Comparison of ENCODE assay signal across 7 cellular contexts in the genomic region with DNA sequence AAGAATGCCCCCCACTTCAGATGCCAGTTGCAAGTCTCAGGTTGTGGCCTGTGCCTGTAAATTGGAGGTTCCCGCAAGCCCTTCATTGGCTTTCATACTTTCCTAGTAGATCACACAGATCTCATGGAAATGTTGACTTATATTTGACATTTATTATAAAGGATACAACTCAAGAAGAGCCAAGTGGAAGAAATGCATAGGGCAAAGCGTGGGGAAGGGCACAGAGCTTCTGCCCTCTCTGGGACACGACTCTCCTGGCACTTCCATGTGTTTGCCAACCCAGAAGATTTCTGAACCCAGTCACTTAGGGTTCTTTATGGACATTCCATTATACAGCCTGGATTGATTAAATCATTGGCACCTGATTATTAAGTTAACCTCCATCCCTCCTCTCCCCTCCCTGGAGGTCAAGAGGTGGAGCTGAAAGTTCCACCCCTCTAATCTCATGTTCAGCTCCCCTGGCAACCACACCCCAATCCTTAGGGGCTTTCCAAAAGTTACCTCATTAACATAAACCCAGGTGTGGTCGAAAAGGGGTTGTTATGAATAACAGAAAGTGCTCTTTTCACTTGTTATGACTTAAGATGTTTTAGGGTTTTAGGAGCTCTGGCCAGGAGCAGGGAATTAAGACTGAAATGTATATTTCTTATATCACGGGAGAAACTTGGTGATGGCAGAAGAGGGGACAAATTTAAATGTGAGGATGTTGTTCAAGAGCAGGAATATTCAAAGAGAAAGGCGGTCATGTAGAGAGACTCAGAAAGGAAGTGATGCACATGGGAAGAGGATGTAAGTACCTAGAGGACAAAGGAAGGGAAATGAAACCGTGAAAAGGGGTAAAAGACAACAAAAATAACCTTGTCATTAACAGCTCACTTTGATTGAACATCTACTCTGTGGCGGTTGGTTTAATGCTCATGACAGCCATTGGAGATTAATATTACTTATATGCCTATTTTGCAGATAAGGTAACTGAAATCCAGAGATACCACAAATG. TPM values are rescaled to one million over a fixed set of nuclear protein-coding genes. Genes with fewer than 3 reads are reported as not detected.
DNase-seq lines count a peak whose midpoint lies in the region; ATAC-seq and TF ChIP-seq lines count a peak whose summit lies in the region.

No MANE protein-coding gene starts in this region.

- peak overlapping the region; percentile 71 for H3K4me2 ChIP-seq in OCI-LY7 (ENCODE audit: low read length)

- peaks cover 51% of the 10 kb centered on the region for H3K4me1 Mint-ChIP-seq in stimulated activated effector memory CD8-positive, alpha-beta T cell treated with anti-CD3 and anti-CD28 coated beads, Interleukin-12 subunit alpha, Interleukin-12 subunit beta, amount 100 ng/mL, for 72 hours

- intact Hi-C loops in OCI-LY7 (cut with micrococcal nuclease; ENCODE audit: unreplicated experiment) = loop anchor here (2.0 to 10.0 kb wide), 3 partner anchors 25 to 243 kb away; no protein-coding TSS in a partner anchor

- POLR2A ChIA-PET in OCI-LY7 (lab: Charles Lee) = interaction anchor here (0.6 to 1.6 kb wide), 5 partner anchors 23 to 707 kb away, joined by 3 to 6 read pairs (median 3); a partner anchor contains a TSS

- peaks cover 35% of the 10 kb centered on the region for H3K4me1 ChIP-seq in OCI-LY7 (ENCODE audit: insufficient read depth, low read length, poor library complexity, severe bottlenecking)

- no peaks in the 10 kb centered on the region for H3K79me2 ChIP-seq in OCI-LY7 (ENCODE audit: insufficient read depth, low read depth, low read length)

- peak overlapping the region; percentile 72 for H3K27ac ChIP-seq in OCI-LY7 (ENCODE audit: low read depth, low read length, poor library complexity, severe bottlenecking)

- CTCF ChIA-PET in OCI-LY7 (lab: Charles Lee; ENCODE audit: unreplicated experiment) = interaction anchor here (1.0 kb wide), 1 partner anchor 126 kb away, joined by 3 read pairs; no protein-coding TSS in a partner anchor

- peak overlapping the region; percentile 24 for H3K4me3 Mint-ChIP-seq in stimulated activated effector memory CD8-positive, alpha-beta T cell treated with anti-CD3 and anti-CD28 coated beads, Interleukin-12 subunit alpha, Interleukin-12 subunit beta, amount 100 ng/mL, for 72 hours

- H2AFZ ChIP-seq in OCI-LY7 (ENCODE audit: low read length) = no peak overlapping the region

- peaks cover 87% of the 10 kb centered on the region for H3K36me3 ChIP-seq in OCI-LY7 (ENCODE audit: insufficient read depth, low read length)

- H4K20me1 ChIP-seq in OCI-LY7 (ENCODE audit: insufficient read depth, low read length) = no peaks in the 10 kb centered on the region

- no TSS peak for BruUV-seq in OCI-LY7 (replicated peaks; lab: Mats Ljungman, UMichigan)

- H3K9me3 ChIP-seq in OCI-LY7 (ENCODE audit: low read length) = peaks cover 5% of the 10 kb centered on the region; the same call in 1 of the 2 replicates

- H3K9me2 ChIP-seq in OCI-LY7 (ENCODE audit: insufficient read depth, low read length) = no peaks in the 10 kb centered on the region

- DNase-seq in OCI-LY7 (ENCODE audit: low spot score) (peak; percentile 81), epidermal melanocyte (ENCODE audit: insufficient read length, low spot score) (no peak), NCI-H1436 (lab: John Stamatoyannopoulos, UW) (no peak), NCI-H1694 (lab: John Stamatoyannopoulos, UW) (no peak)
- DNase-seq in stimulated activated effector memory CD8-positive, alpha-beta T cell treated with anti-CD3 and anti-CD28 coated beads, Interleukin-12 subunit alpha, Interleukin-12 subunit beta, amount 100 ng/mL, for 72 hours (ENCODE audit: low spot score in 2 of 2) = no peak

- peak; percentile 76 for ATAC-seq in GM19035 (IDR thresholded peaks at IDR 0.05; ENCODE audit: unreplicated experiment)
- peak; percentile 73 for ATAC-seq in HG02840 (IDR thresholded peaks at IDR 0.05; ENCODE audit: low FRiP score, unreplicated experiment)
- peak; percentile 95 for ATAC-seq in stimulated activated effector memory CD8-positive, alpha-beta T cell treated with anti-CD3 and anti-CD28 coated beads, Interleukin-12 subunit alpha, Interleukin-12 subunit beta, amount 100 ng/mL, for 72 hours

- no peaks in the 10 kb centered on the region for H3K9me3 Mint-ChIP-seq in stimulated activated effector memory CD8-positive, alpha-beta T cell treated with anti-CD3 and anti-CD28 coated beads, Interleukin-12 subunit alpha, Interleukin-12 subunit beta, amount 100 ng/mL, for 72 hours

- peak overlapping the region; percentile 41 for H3K4me3 ChIP-seq in OCI-LY7 (ENCODE audit: low read depth, low read length, poor library complexity, severe bottlenecking)

- no peak for TF ChIP-seq CTCF in OCI-LY7 (conservative IDR thresholded peaks at IDR 0.05; ENCODE audit: low read length)

- peak overlapping the region; percentile 73 for H3K27ac Mint-ChIP-seq in stimulated activated effector memory CD8-positive, alpha-beta T cell treated with anti-CD3 and anti-CD28 coated beads, Interleukin-12 subunit alpha, Interleukin-12 subunit beta, amount 100 ng/mL, for 72 hours

- peaks cover 99% of the 10 kb centered on the region for H3K36me3 Mint-ChIP-seq in stimulated activated effector memory CD8-positive, alpha-beta T cell treated with anti-CD3 and anti-CD28 coated beads, Interleukin-12 subunit alpha, Interleukin-12 subunit beta, amount 100 ng/mL, for 72 hours

RNA-seq across cellular contexts. Expression of a gene that starts 31.8 kb away (rescaled TPM):
- 44.6 and 60.5 TPM in 2 replicates for total RNA-seq in OCI-LY7 (2014; rRNA removed; shearing (Covaris generic))
- 54.5 and 63.3 TPM in 2 replicates for total RNA-seq in OCI-LY7 (2022)
